ENCODE assay signal across 8 cellular contexts in the genomic region with DNA sequence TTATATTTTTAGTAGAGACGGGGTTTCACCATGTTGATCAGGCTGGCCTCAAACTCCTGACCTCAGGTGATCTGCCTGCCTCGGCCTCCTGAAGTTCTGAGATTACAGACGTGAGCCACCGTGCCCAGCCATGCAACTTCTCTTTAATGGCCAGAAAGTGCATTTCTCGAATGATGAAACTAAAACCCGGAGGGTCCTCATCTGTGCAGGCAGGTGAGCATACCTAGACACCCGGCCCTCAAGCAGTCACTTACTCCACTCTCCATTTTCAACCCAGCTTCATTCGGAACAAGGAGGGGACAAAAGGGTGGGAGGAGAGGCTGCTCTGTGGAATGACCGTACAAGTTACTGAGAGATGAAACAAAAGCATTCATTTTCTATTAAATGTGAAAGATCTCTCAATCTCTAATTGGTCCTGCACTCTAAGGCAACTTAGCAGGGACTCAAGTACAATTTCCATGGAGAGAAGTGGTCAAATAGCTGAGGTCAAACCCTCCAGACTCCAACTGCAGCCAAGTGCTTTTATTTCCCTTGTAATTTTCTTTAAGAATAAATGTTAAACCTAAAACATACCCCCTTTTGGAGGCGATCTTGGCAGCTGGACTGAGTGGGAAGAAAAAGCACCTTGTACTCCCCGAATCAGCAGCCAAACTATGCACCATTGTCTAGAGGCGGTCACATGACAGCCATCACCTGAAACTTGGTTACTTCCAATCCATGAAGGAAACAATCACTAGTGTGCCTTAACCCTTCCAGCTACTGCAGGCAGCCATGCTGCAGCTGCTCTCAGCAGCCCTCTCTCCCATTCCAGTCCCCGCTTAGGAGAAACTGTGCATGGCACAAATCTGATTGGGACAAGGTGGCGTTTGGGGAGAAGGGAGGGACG.
DNase-seq lines count a peak whose midpoint lies in the region; ATAC-seq, FAIRE-seq and TF ChIP-seq lines count a peak whose summit lies in the region.

No MANE protein-coding gene starts in this region.

- H4K20me1 ChIP-seq in HCT116 (ENCODE audit: insufficient read depth), result no peaks in the 10 kb centered on the region

- no peaks in the 10 kb centered on the region for H3K27me3 ChIP-seq in HCT116 (ENCODE audit: insufficient read depth, low read length)
- no peaks in the 10 kb centered on the region for H3K27me3 ChIP-seq in body of pancreas
- no peaks in the 10 kb centered on the region for H3K27me3 ChIP-seq in spleen (replicated peaks in 1 of 7)

- TF ChIP-seq POLR2A in HCT116 (IDR thresholded peaks at IDR 0.05; ENCODE audit: borderline replicate concordance, extremely low read depth, insufficient read depth, insufficient read length), result no peak
- TF ChIP-seq POLR2A in body of pancreas (IDR thresholded peaks at IDR 0.05), result no peak
- TF ChIP-seq POLR2A in spleen (IDR thresholded peaks at IDR 0.05), result no peak

- H3K27ac ChIP-seq in HCT116 (ENCODE audit: low read depth, low read length), result no peak overlapping the region
- peak overlapping the region; percentile 2 to 75 (median 68) for H3K27ac ChIP-seq in body of pancreas
- H3K27ac ChIP-seq in kidney (ENCODE audit: low read depth in 2 of 2, low read length in 2 of 2), result peak overlapping the region; percentile 60 to 66
- H3K27ac ChIP-seq in spleen, result peak overlapping the region in 5 of 8 donors; percentile 50 to 67 (median 58)

- H3K9me2 ChIP-seq in HCT116 (ENCODE audit: insufficient read depth), result no peaks in the 10 kb centered on the region

- no peak overlapping the region for H2AFZ ChIP-seq in HCT116 (ENCODE audit: low read depth, low read length, poor library complexity, severe bottlenecking)

- intact Hi-C loops in HCT116 (cut with micrococcal nuclease) (no loop called here), body of pancreas (cut with DNase I) (no loop called here), kidney (cut with DNase I) (no loop called here), spleen (cut with DNase I; ENCODE audit: low total_unique reads) (loop anchor here (10.0 kb wide), 1 partner anchor 53 kb away; no protein-coding TSS in a partner anchor)

- H3K36me3 ChIP-seq in HCT116 (ENCODE audit: control insufficient read depth in 1 of 2, insufficient read depth in 2 of 2, low read length in 2 of 2) (no peaks in the 10 kb centered on the region), body of pancreas (replicated peaks in 1 of 2; ENCODE audit: insufficient read depth in 1 of 2, low read depth in 2 of 2) (peaks cover 0 to 2% of the 10 kb centered on the region in 2 donors), kidney (ENCODE audit: control insufficient read depth in 1 of 2, insufficient read depth in 2 of 2, low read length in 2 of 2) (no peaks in the 10 kb centered on the region), spleen (peaks cover 0 to 6% (median 0%) of the 10 kb centered on the region in 6 donors)

- H3K9ac ChIP-seq in HCT116 (ENCODE audit: low read length) (no peak overlapping the region), kidney (ENCODE audit: low read length in 2 of 2) (peak overlapping the region; percentile 29 to 61)

- POLR2A ChIA-PET in HCT116 (lab: Charles Lee), result no interaction called here

- 39 to 52% methylated on average over 15 of the region's 15 CpGs for WGBS in body of pancreas, 2 donors
- 70 to 78% (median 74%) methylated on average over 15 of the region's 15 CpGs for WGBS in spleen, 5 donors

- RAD21 ChIA-PET in HCT116 (lab: Charles Lee; ENCODE audit: low non-redundant PET in 1 of 2, low total read pairs in 2 of 2, uncharacterized antibody in 2 of 2, unreplicated experiment in 2 of 2), result no interaction called here

- H3K9me3 ChIP-seq in HCT116 (ENCODE audit: control insufficient read depth in 1 of 2, insufficient read depth in 1 of 2, low read depth in 1 of 2, low read length in 2 of 2), result no peaks in the 10 kb centered on the region
- no peaks in the 10 kb centered on the region for H3K9me3 ChIP-seq in body of pancreas
- no peaks in the 10 kb centered on the region for H3K9me3 ChIP-seq in kidney (ENCODE audit: control insufficient read depth in 1 of 2, low read length in 2 of 2)
- H3K9me3 ChIP-seq in spleen, result no peaks in the 10 kb centered on the region

- CTCF ChIA-PET in HCT116 (lab: Charles Lee), result no interaction called here

- H3K4me3 ChIP-seq in HCT116 (replicated peaks in 1 of 2; ENCODE audit: low read depth in 1 of 2, low read length in 2 of 2), result no peak overlapping the region
- H3K4me3 ChIP-seq in body of pancreas, result no peak overlapping the region
- H3K4me3 ChIP-seq in kidney (ENCODE audit: low read length in 2 of 2), result peak overlapping the region; percentile 53 to 67
- peak overlapping the region in 6 of 8 donors; percentile 4 to 43 (median 9) for H3K4me3 ChIP-seq in spleen

- DNase-seq in HCT116 (ENCODE audit: low read depth, low spot score), result no peak
- DNase-seq in body of pancreas, result peak in 1 of 4 donors; percentile 8
- DNase-seq in kidney, result no peak
- DNase-seq in spleen, result no peak
- DNase-seq in RCC 7860 (ENCODE audit: low spot score), result no peak
- no peak for DNase-seq in GOT3 (lab: John Stamatoyannopoulos, UW)
- DNase-seq in SIG-M5 treated with dmso at 0.1 percent for 504 hours (lab: John Stamatoyannopoulos, UW; ENCODE audit: unreplicated experiment), result no peak

- ATAC-seq in HCT116 (0 out of 2 replicates have a peak, but pooled peaks have one; percentile 22), body of pancreas (peak; percentile 57), HG03469 (IDR thresholded peaks at IDR 0.05; ENCODE audit: unreplicated experiment) (no peak)

- H3K79me2 ChIP-seq in HCT116 (ENCODE audit: insufficient read depth, low read length), result peaks cover 56% of the 10 kb centered on the region

- peak overlapping the region; percentile 49 for H3K4me2 ChIP-seq in HCT116 (ENCODE audit: low read length)

- no peak for TF ChIP-seq CTCF in HCT116 (IDR thresholded peaks at IDR 0.05 in 2 of 3, conservative IDR thresholded peaks at IDR 0.05 in 1 of 3; ENCODE audit: borderline replicate concordance in 1 of 3, insufficient read depth in 1 of 3, low read depth in 2 of 3, low read length in 2 of 3)
- no peak for TF ChIP-seq CTCF in body of pancreas (IDR thresholded peaks at IDR 0.05)
- TF ChIP-seq CTCF in kidney (IDR thresholded peaks at IDR 0.05; ENCODE audit: borderline replicate concordance, extremely low read depth, insufficient read depth), result no peak
- TF ChIP-seq CTCF in spleen (IDR thresholded peaks at IDR 0.05 in 8 of 11, conservative IDR thresholded peaks at IDR 0.05 in 3 of 11), result no peak

- no peak for TF ChIP-seq RAD21 in HCT116 (IDR thresholded peaks at IDR 0.05; ENCODE audit: low read depth)

- H3K4me1 ChIP-seq in HCT116 (ENCODE audit: control insufficient read depth in 1 of 2, insufficient read depth in 2 of 2, low read length in 2 of 2), result peaks cover 9 to 16% of the 10 kb centered on the region in 2 experiments; a peak in 3 of 4 replicates
- peaks cover 26% of the 10 kb centered on the region for H3K4me1 ChIP-seq in body of pancreas
- peaks cover 18 to 21% of the 10 kb centered on the region in 2 donors for H3K4me1 ChIP-seq in kidney (ENCODE audit: control insufficient read depth in 1 of 2, insufficient read depth in 1 of 2, low read depth in 1 of 2, low read length in 2 of 2)
- H3K4me1 ChIP-seq in spleen, result peaks cover 15 to 80% (median 42%) of the 10 kb centered on the region in 6 donors

- FAIRE-seq in kidney (lab: Jason Lieb, UNC), result no peak
- FAIRE-seq in RCC 7860 (lab: Jason Lieb, UNC), result no peak

- BruUV-seq in HCT116 (replicated peaks; lab: Mats Ljungman, UMichigan), result no TSS peak

TF ChIP-seq in HCT116, 20 proteins besides CTCF, POLR2A, EP300 and RAD21:
- TF ChIP-seq FOSL1 (IDR thresholded peaks at IDR 0.05; ENCODE audit: low read depth) (no peak), SRF (IDR thresholded peaks at IDR 0.05; ENCODE audit: low read depth) (no peak), SIN3A (IDR thresholded peaks at IDR 0.05; ENCODE audit: low read depth) (no peak), EZH2 (IDR thresholded peaks at IDR 0.05) (no peak), EGR1 (IDR thresholded peaks at IDR 0.05; ENCODE audit: low read depth) (no peak), ZNF274 (IDR thresholded peaks at IDR 0.05; ENCODE audit: low read depth, low read length) (no peak), ELF1 (IDR thresholded peaks at IDR 0.05; ENCODE audit: borderline replicate concordance, low read depth) (no peak)
- TF ChIP-seq, protein P1, sequence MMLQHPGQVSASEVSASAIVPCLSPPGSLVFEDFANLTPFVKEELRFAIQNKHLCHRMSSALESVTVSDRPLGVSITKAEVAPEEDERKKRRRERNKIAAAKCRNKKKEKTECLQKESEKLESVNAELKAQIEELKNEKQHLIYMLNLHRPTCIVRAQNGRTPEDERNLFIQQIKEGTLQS (IDR thresholded peaks at IDR 0.05), result no peak
- TF ChIP-seq, protein P2, sequence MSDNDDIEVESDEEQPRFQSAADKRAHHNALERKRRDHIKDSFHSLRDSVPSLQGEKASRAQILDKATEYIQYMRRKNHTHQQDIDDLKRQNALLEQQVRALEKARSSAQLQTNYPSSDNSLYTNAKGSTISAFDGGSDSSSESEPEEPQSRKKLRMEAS (IDR thresholded peaks at IDR 0.05), result no peak

Comparison
In these comparisons a context has a peak if more than half of its experiments do, and no peak if none do; other contexts are left out.
1. H3K4me3 ChIP-seq: peak in kidney (2 of 2) and spleen (6 of 8); none in HCT116 (0 of 2) and body of pancreas (0 of 2).